24 cellular contexts compared by ENCODE assay signal in the genomic region with DNA sequence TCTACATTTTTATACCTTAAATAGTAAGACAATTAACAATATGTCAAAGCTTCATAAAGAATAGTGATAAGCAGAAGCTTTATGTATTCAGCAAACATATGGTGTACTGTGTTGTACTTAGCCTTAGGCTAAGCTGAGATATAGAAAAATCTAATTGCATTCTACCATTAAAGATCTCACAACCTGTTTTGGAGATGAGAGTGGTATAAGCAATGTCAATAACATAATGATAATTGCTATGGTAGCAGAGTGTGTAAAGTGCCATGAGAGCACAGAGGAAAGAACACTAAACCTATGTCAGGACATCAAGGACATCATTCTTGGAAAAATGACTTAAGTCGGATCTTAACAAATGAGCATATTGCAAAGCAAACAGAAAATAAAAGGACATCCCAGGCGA. TPM values are rescaled to one million over a fixed set of nuclear protein-coding genes. Genes with fewer than 3 reads are reported as not detected.
"Had no signal": no experiment of that assay in that cellular context is flagged by ENCODE, and none has a peak within 500 bp of the region (broad histone marks: within the 10 kb centered on the region; RNA-seq: fewer than 3 reads in every experiment).

No MANE protein-coding gene starts in this region.

- H3K9me3 ChIP-seq: esophagus squamous epithelium, gastrocnemius medialis, pancreas, psoas muscle, upper lobe of left lung had no signal

- DNase-seq: activated CD4-positive, alpha-beta T cell treated with anti-CD3 and anti-CD28 coated beads, Interleukin-2, amount 10 ng/mL, durations not matched to agents 24 days and 14 days; activated CD8-positive, alpha-beta memory T cell treated with anti-CD3 and anti-CD28 coated beads, Interleukin-2, amount 10 ng/mL, durations not matched to agents 7 days and 5 days; activated CD8-positive, alpha-beta T cell treated with anti-CD3 and anti-CD28 coated beads for 36 hours; activated effector memory CD4-positive, alpha-beta T cell treated with anti-CD3 and anti-CD28 coated beads, Interleukin-2, amount 50 U/mL, for 16 hours; activated naive CD4-positive, alpha-beta T cell treated with anti-CD3 and anti-CD28 coated beads, Interleukin-2, amount 10 ng/mL, durations not matched to agents 7 days and 5 days; activated naive CD8-positive, alpha-beta T cell treated with anti-CD3 and anti-CD28 coated beads, Interleukin-2, amount 50 U/mL, for 24 hours; activated T-cell treated with anti-CD3 and anti-CD28 coated beads for 4 hours; cerebellar nuclear complex; endodermal cell; esophagus squamous epithelium; gastrocnemius medialis; hippocampal formation; mesenchymal stem cell; nephron progenitor cell; pancreas; psoas muscle; right cardiac atrium; stimulated activated CD4-positive, alpha-beta T cell treated with anti-CD3 and anti-CD28 coated beads, Interleukin-12 subunit alpha, Interleukin-12 subunit beta, amount 100 ng/mL, for 4 hours; stimulated activated CD4-positive, alpha-beta T cell treated with anti-CD3 and anti-CD28 coated beads, Interleukin-4, amount 100 ng/mL, for 4 hours; stimulated activated naive CD8-positive, alpha-beta T cell treated with anti-CD3 and anti-CD28 coated beads, Interleukin-15, Interleukin-2, amounts not matched to agents 100 U/mL and 50 U/mL, for 24 hours; upper lobe of left lung had no signal

- H3K27ac ChIP-seq: coronary artery, esophagus squamous epithelium, gastrocnemius medialis, pancreas, psoas muscle, upper lobe of left lung had no signal

- H3K4me3 ChIP-seq: coronary artery, esophagus squamous epithelium, gastrocnemius medialis, pancreas, psoas muscle, upper lobe of left lung had no signal

- FAIRE-seq: pancreas had no signal

- ATAC-seq: activated CD4-positive, CD25-positive, alpha-beta regulatory T cell treated with anti-CD3 and anti-CD28 coated beads, Interleukin-2, amount 50 U/mL, for 24 hours; activated CD8-positive, alpha-beta memory T cell treated with anti-CD3 and anti-CD28 coated beads, Interleukin-2, amount 10 ng/mL, durations not matched to agents 7 days and 5 days; activated CD8-positive, alpha-beta T cell treated with anti-CD3 and anti-CD28 coated beads for 36 hours; activated naive CD8-positive, alpha-beta T cell treated with anti-CD3 and anti-CD28 coated beads, Interleukin-2, amount 50 U/mL, for 24 hours; gastrocnemius medialis; psoas muscle; right cardiac atrium; stimulated activated naive CD8-positive, alpha-beta T cell treated with anti-CD3 and anti-CD28 coated beads, Interleukin-15, Interleukin-2, amounts not matched to agents 100 U/mL and 50 U/mL, for 24 hours had no signal

- H3K36me3 ChIP-seq: esophagus squamous epithelium, gastrocnemius medialis, pancreas, upper lobe of left lung had no signal

- H3K4me1 ChIP-seq: esophagus squamous epithelium, gastrocnemius medialis, pancreas, psoas muscle, upper lobe of left lung had no signal

RNA-seq across cellular contexts. Expression of gene ANGPTL5, which starts 28.6 kb away (rescaled TPM):
- total RNA-seq: activated CD4-positive, alpha-beta T cell treated with anti-CD3 and anti-CD28 coated beads, Interleukin-2, amount 10 ng/mL, durations not matched to agents 24 days and 14 days; activated CD8-positive, alpha-beta memory T cell treated with anti-CD3 and anti-CD28 coated beads, Interleukin-2, amount 10 ng/mL, durations not matched to agents 7 days and 5 days; activated CD8-positive, alpha-beta T cell treated with anti-CD3 and anti-CD28 coated beads for 36 hours; endodermal cell; liver had no signal
- polyA plus RNA-seq: liver had no signal
